ENCODE assay signal across 1 cellular context in genomic region chr7:101547022-101547915, GRCh38.
TF ChIP-seq lines count a peak whose summit lies in the region.

No MANE protein-coding gene starts in this region.

TF ChIP-seq in GM12878, 131 proteins besides CTCF, POLR2A, EP300 and RAD21 (continued from another document):
- TF ChIP-seq ZBTB11 (CRISPR knock-in tag; IDR thresholded peaks at IDR 0.05): no peak
- no peak for TF ChIP-seq BHLHE40 (IDR thresholded peaks at IDR 0.05; ENCODE audit: borderline replicate concordance in 1 of 2, low read depth in 2 of 2, low read length in 1 of 2)
